ENCODE assay signal across 9 cellular contexts in the genomic region with DNA sequence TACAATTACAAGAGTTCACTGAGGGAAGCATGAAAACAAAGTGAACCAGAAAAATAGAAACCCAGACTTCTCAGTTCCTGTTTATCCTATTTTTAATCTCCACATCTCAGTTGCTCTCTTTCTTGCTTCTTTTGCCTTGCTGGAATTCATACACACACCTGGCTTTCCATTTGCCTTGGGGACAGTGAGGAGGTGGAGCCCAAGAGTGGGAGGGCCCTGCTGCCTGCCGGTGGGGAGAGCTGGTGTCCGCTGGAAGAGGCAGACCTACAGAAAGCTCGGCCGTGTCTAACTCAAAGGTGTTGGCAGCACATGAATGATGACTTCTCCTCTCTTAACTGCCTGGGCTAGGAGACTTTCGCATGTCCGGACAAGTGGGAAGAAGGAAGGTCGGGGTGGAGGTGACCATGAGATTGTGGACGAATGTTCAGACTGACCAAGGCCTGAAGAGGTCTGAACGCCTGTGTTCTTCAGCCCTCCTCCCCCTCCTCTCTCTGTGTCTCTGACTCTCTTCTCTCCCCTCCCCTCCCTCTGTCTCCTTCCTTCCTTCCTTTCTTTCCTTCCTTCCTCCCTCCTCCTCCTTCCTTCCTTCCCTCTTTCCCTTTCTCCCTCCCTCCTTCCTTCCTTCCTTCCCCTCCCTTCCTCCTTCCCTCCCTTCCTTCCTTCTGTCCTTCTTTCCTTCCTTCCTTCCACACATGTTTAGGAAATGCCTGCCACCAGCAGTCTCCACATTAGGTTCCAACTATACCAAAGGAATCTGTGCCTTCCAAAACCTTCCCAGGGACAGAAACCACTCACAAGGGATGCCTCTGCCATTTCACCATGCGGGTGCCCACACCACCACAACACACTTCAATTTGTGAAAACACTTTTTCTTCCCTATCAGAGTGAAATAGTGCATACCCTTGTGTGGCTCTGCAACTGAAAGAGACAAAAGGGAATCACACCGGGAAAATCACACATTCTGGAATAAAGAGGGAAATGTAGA.
DNase-seq lines count a peak whose midpoint lies in the region; ATAC-seq and TF ChIP-seq lines count a peak whose summit lies in the region.
"Had no signal": no experiment of that assay in that cellular context is flagged by ENCODE, and none has a peak within 500 bp of the region (broad histone marks: within the 10 kb centered on the region; RNA-seq: fewer than 3 reads in every experiment).

No MANE protein-coding gene starts in this region.

- H3K9me3 Mint-ChIP-seq in IgD-negative memory B cell (peaks cover 2 to 11% (median 6%) of the 10 kb centered on the region in 3 donors), nephron (no peaks in the 10 kb centered on the region)

- H3K27ac Mint-ChIP-seq in IgD-negative memory B cell, result no peak overlapping the region
- peak overlapping the region; percentile 62 to 98 (median 94) for H3K27ac Mint-ChIP-seq in nephron

- no peaks in the 10 kb centered on the region for H3K36me3 ChIP-seq in brain microvascular endothelial cell (replicated peaks)

- in situ Hi-C loops in brain microvascular endothelial cell (cut with HindIII; ENCODE audit: low pct_ligation_motif_present, low sequenced_read_pairs) (no loop called here), G401 (cut with HindIII; ENCODE audit: low sequenced_read_pairs) (no loop called here)

- H3K4me1 Mint-ChIP-seq in IgD-negative memory B cell (peaks cover 13 to 22% (median 14%) of the 10 kb centered on the region in 3 donors), nephron (peaks cover 83% of the 10 kb centered on the region)

- H3K27me3 ChIP-seq in brain microvascular endothelial cell (replicated peaks), result no peaks in the 10 kb centered on the region

- peaks cover 9% of the 10 kb centered on the region for H3K27me3 Mint-ChIP-seq in IgD-negative memory B cell
- no peaks in the 10 kb centered on the region for H3K27me3 Mint-ChIP-seq in nephron (ENCODE audit: low read depth)

- no peak overlapping the region for H3K4me3 ChIP-seq in brain microvascular endothelial cell (ENCODE audit: low read depth, low read length)

- H3K4me3 Mint-ChIP-seq in IgD-negative memory B cell (peak overlapping the region; percentile 57 to 86 (median 70)), nephron (peak overlapping the region; percentile 16 to 70 (median 41))

- no peak for ATAC-seq in HG03095 (IDR thresholded peaks at IDR 0.05; ENCODE audit: unreplicated experiment)

- TF ChIP-seq CTCF in brain microvascular endothelial cell (IDR thresholded peaks at IDR 0.05; ENCODE audit: low read depth, low read length, missing control alignments) (no peak), nephron (IDR thresholded peaks at IDR 0.05; ENCODE audit: unreplicated experiment in 3 of 3) (no peak)

- peaks cover 2% of the 10 kb centered on the region for H3K36me3 Mint-ChIP-seq in IgD-negative memory B cell
- no peaks in the 10 kb centered on the region for H3K36me3 Mint-ChIP-seq in nephron (ENCODE audit: low read depth)

- DNase-seq in DMS53 treated with DMSO at 0.1 percent for 48 hours (lab: John Stamatoyannopoulos, UW; ENCODE audit: unreplicated experiment), result peak; percentile 13
- no peak for DNase-seq in brain microvascular endothelial cell
- no peak for DNase-seq in G401 (ENCODE audit: low spot score)
- no peak for DNase-seq in activated CD4-positive, alpha-beta T cell treated with anti-CD3 and anti-CD28 coated beads, Interleukin-2, amount 50 U/mL, for 4 hours
- no peak for DNase-seq in activated effector memory CD4-positive, alpha-beta T cell treated with Interleukin-2 at 50 U/mL for 16 hours
- DNase-seq: NCI-H524 had no signal

- peak overlapping the region; percentile 72 for H3K27ac ChIP-seq in brain microvascular endothelial cell

Comparison
In these comparisons a context has a peak if more than half of its experiments do, and no peak if none do; other contexts are left out.
1. H3K27ac Mint-ChIP-seq: peak in nephron (3 of 3); none in IgD-negative memory B cell (0 of 3).